Comparison of ENCODE assay signal across 9 cellular contexts in genomic region chr9:35746583-35746982, GRCh38.
DNase-seq lines count a peak whose midpoint lies in the region; ATAC-seq lines count a peak whose summit lies in the region.
"Had no signal": no experiment of that assay in that cellular context is flagged by ENCODE, and none has a peak within 500 bp of the region (broad histone marks: within the 10 kb centered on the region; RNA-seq: fewer than 3 reads in every experiment).

No MANE protein-coding gene starts in this region.

- ATAC-seq in HG02973 (IDR thresholded peaks at IDR 0.05; ENCODE audit: unreplicated experiment) (no peak), GM18861 (IDR thresholded peaks at IDR 0.05; ENCODE audit: unreplicated experiment) (no peak)

- no peak overlapping the region for H2AFZ ChIP-seq in neuron (ENCODE audit: low read depth, low read length)

- peak; percentile 5 for DNase-seq in COLO668 (lab: John Stamatoyannopoulos, UW; ENCODE audit: unreplicated experiment)
- DNase-seq in NCI-H69 (lab: John Stamatoyannopoulos, UW): peak; percentile 18
- DNase-seq in activated CD4-positive, CD25-positive, alpha-beta regulatory T cell (lab: John Stamatoyannopoulos, UW): no peak
- DNase-seq in KBM-7: no peak

- H3K27me3 ChIP-seq in endocrine pancreas (ENCODE audit: control insufficient read depth, insufficient read depth, low read length): no peaks in the 10 kb centered on the region
- H3K27me3 ChIP-seq in neuron (ENCODE audit: insufficient read depth, low read length): no peaks in the 10 kb centered on the region
- H3K27me3 ChIP-seq: SJSA1 had no signal

- H3K4me1 ChIP-seq in endocrine pancreas (ENCODE audit: control insufficient read depth, insufficient read depth, low read length): peaks cover 10% of the 10 kb centered on the region
- peaks cover 35% of the 10 kb centered on the region for H3K4me1 ChIP-seq in neuron (ENCODE audit: insufficient read depth, low read length)

- in situ Hi-C loops in KBM-7 (cut with MboI; ENCODE audit: low pct_unique_long_range_greater_than_20kb, low sequenced_read_pairs): no loop called here

- H3K4me3 ChIP-seq in endocrine pancreas (ENCODE audit: control insufficient read depth, insufficient read depth, low read length) (peak overlapping the region; percentile 81), neuron (ENCODE audit: low read length) (peak overlapping the region; percentile 96)
- H3K4me3 ChIP-seq: SJSA1 had no signal

- H3K9me3 ChIP-seq in endocrine pancreas (ENCODE audit: control insufficient read depth, low read length): no peaks in the 10 kb centered on the region
- H3K9me3 ChIP-seq in neuron (ENCODE audit: low read length): no peaks in the 10 kb centered on the region
- H3K9me3 ChIP-seq: SJSA1 had no signal

- H3K36me3 ChIP-seq in endocrine pancreas (ENCODE audit: control insufficient read depth, insufficient read depth, low read length): peaks cover 2% of the 10 kb centered on the region
- H3K36me3 ChIP-seq in neuron (ENCODE audit: insufficient read depth, low read length): peaks cover 49% of the 10 kb centered on the region

- H3K9ac ChIP-seq in endocrine pancreas (ENCODE audit: control insufficient read depth, insufficient read depth, low read length): no peak overlapping the region

Comparison
In these comparisons a context has a peak if more than half of its experiments do, and no peak if none do; other contexts are left out.
1. DNase-seq: peak in COLO668 (single experiment) and NCI-H69 (single experiment); none in activated CD4-positive, CD25-positive, alpha-beta regulatory T cell (0 of 4) and KBM-7 (single experiment).